Comparison of ENCODE assay signal across 8 cellular contexts in the genomic region with DNA sequence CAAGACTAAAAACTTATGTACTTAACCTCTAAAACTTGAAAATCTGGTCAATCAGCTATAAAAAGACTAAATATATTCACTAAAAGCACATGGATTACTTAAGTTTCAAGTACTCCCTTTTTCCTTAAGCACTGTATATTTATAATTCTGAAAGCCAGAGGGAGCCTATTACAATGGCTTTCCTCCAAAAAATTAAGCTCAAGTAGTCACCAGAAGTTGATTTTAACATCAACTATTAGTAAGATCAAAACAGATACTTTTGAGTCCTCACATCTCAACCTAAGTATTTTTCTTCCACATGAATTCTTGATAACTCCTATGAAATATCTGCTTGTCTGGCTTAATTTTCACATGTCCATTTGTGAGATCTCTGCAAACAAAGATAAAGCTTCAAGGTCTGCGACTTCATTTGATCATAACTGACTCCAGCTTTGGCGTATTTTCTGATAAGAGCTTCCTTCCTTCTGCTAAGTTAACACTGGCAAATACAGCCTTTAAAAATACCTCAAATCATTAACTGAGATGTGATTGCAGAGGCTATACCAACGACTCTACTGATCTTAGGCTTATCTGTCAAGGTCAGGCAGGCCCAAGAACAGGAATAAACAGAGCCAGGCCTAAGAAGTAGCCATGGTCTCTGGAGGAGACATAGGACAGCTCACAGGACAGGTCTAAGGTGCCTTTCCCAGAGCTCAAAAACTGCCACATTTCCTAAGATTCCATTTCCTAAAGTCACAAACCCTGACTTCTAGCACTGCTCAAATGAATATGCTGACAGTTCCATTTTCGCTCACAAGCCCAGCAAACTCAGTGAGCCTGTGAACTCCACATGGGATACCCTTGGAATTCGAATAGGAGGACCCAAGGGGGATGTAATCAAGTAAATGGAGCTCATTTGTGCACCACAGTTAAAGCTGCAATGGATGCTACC. TPM values are rescaled to one million over a fixed set of nuclear protein-coding genes. Genes with fewer than 3 reads are reported as not detected.
A peak's percentile ranks its signal among the peaks of the same experiment; 100 is the strongest.
DNase-seq lines count a peak whose midpoint lies in the region; ATAC-seq and TF ChIP-seq lines count a peak whose summit lies in the region.

No MANE protein-coding gene starts in this region.

- H3K4me1 ChIP-seq in ascending aorta (peaks cover 3 to 34% of the 10 kb centered on the region in 2 donors), liver (ENCODE audit: control insufficient read depth in 4 of 4, insufficient read depth in 4 of 4, low read length in 3 of 4) (peaks cover 6 to 46% (median 42%) of the 10 kb centered on the region in 4 donors), vagina (peaks cover 66% of the 10 kb centered on the region)

- H3K4me3 ChIP-seq in ascending aorta (no peak overlapping the region), liver (ENCODE audit: low read depth in 1 of 3, low read length in 3 of 3) (no peak overlapping the region), vagina (no peak overlapping the region)

- H3K9me3 ChIP-seq in ascending aorta (no peaks in the 10 kb centered on the region), liver (ENCODE audit: control insufficient read depth in 4 of 4, low read length in 3 of 4) (no peaks in the 10 kb centered on the region), vagina (no peaks in the 10 kb centered on the region)

- DNase-seq in stimulated activated naive CD8-positive, alpha-beta T cell treated with anti-CD3 and anti-CD28 coated beads, Interleukin-15, amount 100 ng/mL, for 72 hours = no peak
- DNase-seq in ascending aorta (ENCODE audit: low spot score in 2 of 2) (no peak), vagina (ENCODE audit: extremely low spot score in 2 of 2) (no peak), NCI-H526 (lab: John Stamatoyannopoulos, UW) (no peak), DMS79 (lab: John Stamatoyannopoulos, UW) (no peak)

- peak overlapping the region; percentile 63 for H3K27ac Mint-ChIP-seq in stimulated activated naive CD8-positive, alpha-beta T cell treated with anti-CD3 and anti-CD28 coated beads, Interleukin-15, Interleukin-2, amounts not matched to agents 100 ng/mL and 50 ng/mL, for 24 hours
- H3K27ac Mint-ChIP-seq in stimulated activated naive CD8-positive, alpha-beta T cell treated with anti-CD3 and anti-CD28 coated beads, Interleukin-15, amount 100 ng/mL, for 72 hours = no peak overlapping the region

- peak overlapping the region; percentile 4 for H3K4me3 Mint-ChIP-seq in stimulated activated naive CD8-positive, alpha-beta T cell treated with anti-CD3 and anti-CD28 coated beads, Interleukin-15, Interleukin-2, amounts not matched to agents 100 ng/mL and 50 ng/mL, for 24 hours
- peak overlapping the region in 1 of 2 donors; percentile 24 for H3K4me3 Mint-ChIP-seq in stimulated activated naive CD8-positive, alpha-beta T cell treated with anti-CD3 and anti-CD28 coated beads, Interleukin-15, amount 100 ng/mL, for 72 hours

- WGBS in liver = 30% methylated on average over 5 of the region's 5 CpGs

- peak in 1 of 2 donors; percentile 27 for TF ChIP-seq RAD21 in liver (IDR thresholded peaks at IDR 0.05)

- no peaks in the 10 kb centered on the region for H3K27me3 ChIP-seq in ascending aorta
- no peaks in the 10 kb centered on the region for H3K27me3 ChIP-seq in liver (ENCODE audit: control insufficient read depth in 4 of 4, insufficient read depth in 4 of 4, low read length in 3 of 4)
- H3K27me3 ChIP-seq in vagina = no peaks in the 10 kb centered on the region

- H3K36me3 ChIP-seq in ascending aorta (peaks cover 23 to 29% of the 10 kb centered on the region in 2 donors), liver (ENCODE audit: control insufficient read depth in 4 of 4, insufficient read depth in 3 of 4, low read depth in 1 of 4, low read length in 3 of 4) (peaks cover 0 to 16% (median 10%) of the 10 kb centered on the region in 4 donors), vagina (peaks cover 0 to 16% of the 10 kb centered on the region in 2 donors)

- TF ChIP-seq CTCF in ascending aorta (IDR thresholded peaks at IDR 0.05) (peak in 1 of 3 experiments; percentile 35), liver (IDR thresholded peaks at IDR 0.05; ENCODE audit: low read depth, low read length, missing input control) (peak; percentile 10), vagina (IDR thresholded peaks at IDR 0.05) (no peak)

- H3K27ac ChIP-seq in ascending aorta (peak overlapping the region; percentile 33 to 60), liver (ENCODE audit: low read depth in 1 of 2, low read length in 2 of 2) (peak overlapping the region; percentile 35 to 58), vagina (peak overlapping the region; percentile 53)

- no peaks in the 10 kb centered on the region for H3K27me3 Mint-ChIP-seq in stimulated activated naive CD8-positive, alpha-beta T cell treated with anti-CD3 and anti-CD28 coated beads, Interleukin-15, Interleukin-2, amounts not matched to agents 100 ng/mL and 50 ng/mL, for 24 hours
- no peaks in the 10 kb centered on the region for H3K27me3 Mint-ChIP-seq in stimulated activated naive CD8-positive, alpha-beta T cell treated with anti-CD3 and anti-CD28 coated beads, Interleukin-15, amount 100 ng/mL, for 72 hours

- ATAC-seq in stimulated activated naive CD8-positive, alpha-beta T cell treated with anti-CD3 and anti-CD28 coated beads, Interleukin-15, amount 100 ng/mL, for 72 hours = no peak
- ATAC-seq in esophagus mucosa = no peak

- no peaks in the 10 kb centered on the region for H3K9me3 Mint-ChIP-seq in stimulated activated naive CD8-positive, alpha-beta T cell treated with anti-CD3 and anti-CD28 coated beads, Interleukin-15, Interleukin-2, amounts not matched to agents 100 ng/mL and 50 ng/mL, for 24 hours
- no peaks in the 10 kb centered on the region for H3K9me3 Mint-ChIP-seq in stimulated activated naive CD8-positive, alpha-beta T cell treated with anti-CD3 and anti-CD28 coated beads, Interleukin-15, amount 100 ng/mL, for 72 hours

- H3K4me1 Mint-ChIP-seq in stimulated activated naive CD8-positive, alpha-beta T cell treated with anti-CD3 and anti-CD28 coated beads, Interleukin-15, Interleukin-2, amounts not matched to agents 100 ng/mL and 50 ng/mL, for 24 hours (ENCODE audit: low read depth) = peaks cover 90% of the 10 kb centered on the region
- H3K4me1 Mint-ChIP-seq in stimulated activated naive CD8-positive, alpha-beta T cell treated with anti-CD3 and anti-CD28 coated beads, Interleukin-15, amount 100 ng/mL, for 72 hours = peaks cover 83% of the 10 kb centered on the region

- no peak for TF ChIP-seq POLR2A in vagina (IDR thresholded peaks at IDR 0.05)

- H3K36me3 Mint-ChIP-seq in stimulated activated naive CD8-positive, alpha-beta T cell treated with anti-CD3 and anti-CD28 coated beads, Interleukin-15, Interleukin-2, amounts not matched to agents 100 ng/mL and 50 ng/mL, for 24 hours (ENCODE audit: low read depth) = peaks cover 82% of the 10 kb centered on the region

- no peak overlapping the region for H3K9ac ChIP-seq in liver (ENCODE audit: low read depth in 1 of 2, low read length in 2 of 2)

- intact Hi-C loops in ascending aorta (cut with DNase I) = loop anchor here (5.0 kb wide), 1 partner anchor 39 kb away; no protein-coding TSS in a partner anchor
- intact Hi-C loops in vagina (cut with DNase I) = no loop called here

TF ChIP-seq in liver, 16 proteins besides CTCF, POLR2A, EP300 and RAD21 (continues in another document):
- TF ChIP-seq NR2F2 (IDR thresholded peaks at IDR 0.05) (peak; percentile 86), GABPA (IDR thresholded peaks at IDR 0.05 in 1 of 2, conservative IDR thresholded peaks at IDR 0.05 in 1 of 2) (no peak), FOXA2 (IDR thresholded peaks at IDR 0.05) (no peak), YY1 (IDR thresholded peaks at IDR 0.05) (no peak), SP1 (IDR thresholded peaks at IDR 0.05) (no peak)
- TF ChIP-seq, protein P1, sequence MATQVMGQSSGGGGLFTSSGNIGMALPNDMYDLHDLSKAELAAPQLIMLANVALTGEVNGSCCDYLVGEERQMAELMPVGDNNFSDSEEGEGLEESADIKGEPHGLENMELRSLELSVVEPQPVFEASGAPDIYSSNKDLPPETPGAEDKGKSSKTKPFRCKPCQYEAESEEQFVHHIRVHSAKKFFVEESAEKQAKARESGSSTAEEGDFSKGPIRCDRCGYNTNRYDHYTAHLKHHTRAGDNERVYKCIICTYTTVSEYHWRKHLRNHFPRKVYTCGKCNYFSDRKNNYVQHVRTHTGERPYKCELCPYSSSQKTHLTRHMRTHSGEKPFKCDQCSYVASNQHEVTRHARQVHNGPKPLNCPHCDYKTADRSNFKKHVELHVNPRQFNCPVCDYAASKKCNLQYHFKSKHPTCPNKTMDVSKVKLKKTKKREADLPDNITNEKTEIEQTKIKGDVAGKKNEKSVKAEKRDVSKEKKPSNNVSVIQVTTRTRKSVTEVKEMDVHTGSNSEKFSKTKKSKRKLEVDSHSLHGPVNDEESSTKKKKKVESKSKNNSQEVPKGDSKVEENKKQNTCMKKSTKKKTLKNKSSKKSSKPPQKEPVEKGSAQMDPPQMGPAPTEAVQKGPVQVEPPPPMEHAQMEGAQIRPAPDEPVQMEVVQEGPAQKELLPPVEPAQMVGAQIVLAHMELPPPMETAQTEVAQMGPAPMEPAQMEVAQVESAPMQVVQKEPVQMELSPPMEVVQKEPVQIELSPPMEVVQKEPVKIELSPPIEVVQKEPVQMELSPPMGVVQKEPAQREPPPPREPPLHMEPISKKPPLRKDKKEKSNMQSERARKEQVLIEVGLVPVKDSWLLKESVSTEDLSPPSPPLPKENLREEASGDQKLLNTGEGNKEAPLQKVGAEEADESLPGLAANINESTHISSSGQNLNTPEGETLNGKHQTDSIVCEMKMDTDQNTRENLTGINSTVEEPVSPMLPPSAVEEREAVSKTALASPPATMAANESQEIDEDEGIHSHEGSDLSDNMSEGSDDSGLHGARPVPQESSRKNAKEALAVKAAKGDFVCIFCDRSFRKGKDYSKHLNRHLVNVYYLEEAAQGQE (IDR thresholded peaks at IDR 0.05) = peak; percentile 16
- TF ChIP-seq, protein P2, sequence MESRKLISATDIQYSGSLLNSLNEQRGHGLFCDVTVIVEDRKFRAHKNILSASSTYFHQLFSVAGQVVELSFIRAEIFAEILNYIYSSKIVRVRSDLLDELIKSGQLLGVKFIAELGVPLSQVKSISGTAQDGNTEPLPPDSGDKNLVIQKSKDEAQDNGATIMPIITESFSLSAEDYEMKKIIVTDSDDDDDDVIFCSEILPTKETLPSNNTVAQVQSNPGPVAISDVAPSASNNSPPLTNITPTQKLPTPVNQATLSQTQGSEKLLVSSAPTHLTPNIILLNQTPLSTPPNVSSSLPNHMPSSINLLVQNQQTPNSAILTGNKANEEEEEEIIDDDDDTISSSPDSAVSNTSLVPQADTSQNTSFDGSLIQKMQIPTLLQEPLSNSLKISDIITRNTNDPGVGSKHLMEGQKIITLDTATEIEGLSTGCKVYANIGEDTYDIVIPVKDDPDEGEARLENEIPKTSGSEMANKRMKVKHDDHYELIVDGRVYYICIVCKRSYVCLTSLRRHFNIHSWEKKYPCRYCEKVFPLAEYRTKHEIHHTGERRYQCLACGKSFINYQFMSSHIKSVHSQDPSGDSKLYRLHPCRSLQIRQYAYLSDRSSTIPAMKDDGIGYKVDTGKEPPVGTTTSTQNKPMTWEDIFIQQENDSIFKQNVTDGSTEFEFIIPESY (IDR thresholded peaks at IDR 0.05) = no peak

RNA-seq across cellular contexts. Expression of a gene that starts 10.0 kb away (rescaled TPM):
- 32.7 TPM for total RNA-seq in ascending aorta
- 10 to 100 TPM; 51.6 to 77.8 TPM for total RNA-seq in liver
- polyA plus RNA-seq in liver = 10 to 100 TPM; 32.8 to 40.8 TPM
- 159 TPM for total RNA-seq in vagina
- 63.0 TPM for total RNA-seq in esophagus mucosa

RNA-seq across cellular contexts. Expression of a gene that starts 10.2 kb away (rescaled TPM):
- total RNA-seq in ascending aorta = 0.85 TPM
- total RNA-seq in liver = 10 to 100 TPM in 1 of 2 donors, 1 to 10 TPM in 1; 5.9 to 26.8 TPM
- 1 to 10 TPM; 4.2 to 7.5 TPM for polyA plus RNA-seq in liver
- total RNA-seq in vagina = 8.6 TPM
- total RNA-seq in esophagus mucosa = 12.8 TPM
